In genomic region chr19:778910-779653, GRCh38 we compare ENCODE assay signal across 10 cellular contexts. TPM values are rescaled to one million over a fixed set of nuclear protein-coding genes. Genes with fewer than 3 reads are reported as not detected.
A peak's percentile ranks its signal among the peaks of the same experiment; 100 is the strongest.
DNase-seq lines count a peak whose midpoint lies in the region; ATAC-seq and TF ChIP-seq lines count a peak whose summit lies in the region.
"Had no signal": no experiment of that assay in that cellular context is flagged by ENCODE, and none has a peak within 500 bp of the region (broad histone marks: within the 10 kb centered on the region; RNA-seq: fewer than 3 reads in every experiment).

No MANE protein-coding gene starts in this region.

- H3K27me3 Mint-ChIP-seq in MCF 10A (ENCODE audit: insufficient read depth, unreplicated experiment) = no peaks in the 10 kb centered on the region
- no peaks in the 10 kb centered on the region for H3K27me3 Mint-ChIP-seq in activated naive CD8-positive, alpha-beta T cell treated with anti-CD3 and anti-CD28 coated beads for 36 hours

- H3K56ac ChIP-seq in IMR-90 (ENCODE audit: extremely low read depth, insufficient read depth, low read length) = peak overlapping the region; percentile 32

- H4K8ac ChIP-seq in IMR-90 (ENCODE audit: low read depth in 2 of 2, low read length in 2 of 2) = peak overlapping the region; percentile 89 to 91

- peak overlapping the region; percentile 69 for H3K4me3 Mint-ChIP-seq in MCF 10A (ENCODE audit: unreplicated experiment)
- H3K4me3 Mint-ChIP-seq in activated naive CD8-positive, alpha-beta T cell treated with anti-CD3 and anti-CD28 coated beads for 36 hours = no peak overlapping the region

- peak overlapping the region; percentile 96 for H3K27ac Mint-ChIP-seq in MCF 10A (ENCODE audit: low read depth, unreplicated experiment)
- H3K27ac Mint-ChIP-seq in activated naive CD8-positive, alpha-beta T cell treated with anti-CD3 and anti-CD28 coated beads for 36 hours = no peak overlapping the region

- peak overlapping the region; percentile 98 for H2AK9ac ChIP-seq in IMR-90 (replicated peaks; ENCODE audit: low read depth, low read length, poor library complexity)

- no peak overlapping the region for H3K4me2 ChIP-seq in IMR-90 (ENCODE audit: low read depth, low read length)

- in situ Hi-C loops in IMR-90 (cut with MboI; ENCODE audit: low sequenced_read_pairs) = loop anchor here (5.0 kb wide), 1 partner anchor 143 kb away; no protein-coding TSS in a partner anchor

- no peaks in the 10 kb centered on the region for H3K9me3 Mint-ChIP-seq in MCF 10A (ENCODE audit: unreplicated experiment)
- H3K9me3 Mint-ChIP-seq in activated naive CD8-positive, alpha-beta T cell treated with anti-CD3 and anti-CD28 coated beads for 36 hours = no peaks in the 10 kb centered on the region

- peak overlapping the region; percentile 88 for H2BK5ac ChIP-seq in IMR-90 (ENCODE audit: low read depth, low read length, poor library complexity, severe bottlenecking)

- H3K18ac ChIP-seq in IMR-90 (ENCODE audit: low read depth, low read length) = peak overlapping the region; percentile 49

- no peak for TF ChIP-seq POLR2A in IMR-90 (IDR thresholded peaks at IDR 0.05; ENCODE audit: low read depth, low read length)

- H2AFZ ChIP-seq in IMR-90 (replicated peaks; ENCODE audit: low read length, poor library complexity) = peak overlapping the region; percentile 89

- TF ChIP-seq CTCF in IMR-90 (conservative IDR thresholded peaks at IDR 0.05; ENCODE audit: low read depth, low read length) = no peak
- TF ChIP-seq CTCF in MCF 10A (IDR thresholded peaks at IDR 0.05; ENCODE audit: unreplicated experiment) = no peak
- no peak for TF ChIP-seq CTCF in tibial artery (IDR thresholded peaks at IDR 0.05)

- H2BK120ac ChIP-seq in IMR-90 (ENCODE audit: low read depth, low read length) = peak overlapping the region; percentile 98

- no peak for TF ChIP-seq RAD21 in IMR-90 (IDR thresholded peaks at IDR 0.05; ENCODE audit: low read length)

- peak overlapping the region; percentile 66 for H4K5ac ChIP-seq in IMR-90 (ENCODE audit: low read depth, low read length)

- H4K20me1 ChIP-seq in IMR-90 (ENCODE audit: insufficient read depth, low read length) = peaks cover 3% of the 10 kb centered on the region; the same call in 1 of the 2 replicates

- H3K27me3 ChIP-seq in IMR-90 (ENCODE audit: control insufficient read depth, insufficient read depth, low read length) (no peaks in the 10 kb centered on the region), tibial artery (peaks cover 0 to 2% of the 10 kb centered on the region in 2 donors)
- H3K27me3 ChIP-seq: neutrophil had no signal

- H2AK5ac ChIP-seq in IMR-90 (ENCODE audit: low read depth, low read length) = peak overlapping the region; percentile 100

- peaks cover 8% of the 10 kb centered on the region for H3K4me1 Mint-ChIP-seq in MCF 10A (ENCODE audit: insufficient read depth, unreplicated experiment)
- H3K4me1 Mint-ChIP-seq in activated naive CD8-positive, alpha-beta T cell treated with anti-CD3 and anti-CD28 coated beads for 36 hours = no peaks in the 10 kb centered on the region

- H2BK20ac ChIP-seq in IMR-90 (ENCODE audit: low read depth, low read length) = peak overlapping the region; percentile 92

- H3K9me1 ChIP-seq in IMR-90 (ENCODE audit: insufficient read depth, low read length) = peaks cover 15% of the 10 kb centered on the region

- POLR2A ChIA-PET in IMR-90 (lab: Charles Lee; ENCODE audit: unreplicated experiment) = no interaction called here
- POLR2A ChIA-PET in MCF 10A (lab: Yijun Ruan, JAX) = interaction anchor here (0.6 to 1.9 kb wide), 9 partner anchors 9 to 243 kb away, joined by 3 to 13 read pairs (median 4); partner anchors contain the start of genes PTBP1, RNU6-2 and WDR18

- peaks cover 2 to 31% of the 10 kb centered on the region in 2 experiments; a peak in 2 of 4 replicates for H3K79me1 ChIP-seq in IMR-90 (ENCODE audit: low read depth in 1 of 2, low read length in 2 of 2)

- H3K4ac ChIP-seq in IMR-90 (ENCODE audit: low read depth, low read length) = peak overlapping the region; percentile 99

- H3K9me3 ChIP-seq in IMR-90 (ENCODE audit: control insufficient read depth, insufficient read depth, low read length) (no peaks in the 10 kb centered on the region), tibial artery (no peaks in the 10 kb centered on the region)
- H3K9me3 ChIP-seq: neutrophil had no signal

- H3K36me3 ChIP-seq in IMR-90 (ENCODE audit: control insufficient read depth, insufficient read depth, low read length) = no peaks in the 10 kb centered on the region
- no peaks in the 10 kb centered on the region for H3K36me3 ChIP-seq in tibial artery
- H3K36me3 ChIP-seq: neutrophil had no signal

- peaks cover 16% of the 10 kb centered on the region for H3K36me3 Mint-ChIP-seq in MCF 10A (ENCODE audit: insufficient read depth, unreplicated experiment)
- H3K36me3 Mint-ChIP-seq in activated naive CD8-positive, alpha-beta T cell treated with anti-CD3 and anti-CD28 coated beads for 36 hours = no peaks in the 10 kb centered on the region

- H2BK15ac ChIP-seq in IMR-90 (ENCODE audit: low read depth, low read length) = peak overlapping the region; percentile 95; the same call in 2 of the 3 replicates

- peak overlapping the region; percentile 92 for H4K91ac ChIP-seq in IMR-90 (ENCODE audit: insufficient read depth, low read depth, low read length)

- peak; percentile 85 for ATAC-seq in IMR-90 (ENCODE audit: low read depth)

- H3K14ac ChIP-seq in IMR-90 (replicated peaks; ENCODE audit: low read depth, low read length) = peak overlapping the region; percentile 82

- DNase-seq in IMR-90 (peak; percentile 94), MCF 10A (ENCODE audit: unreplicated experiment) (peak; percentile 99), kidney glomerular epithelial cell (lab: John Stamatoyannopoulos, UW) (peak; percentile 91), tibial artery (peak; percentile 81 to 87), hypothalamus (lab: John Stamatoyannopoulos, UW) (no peak), SHP77 treated with DMSO at 0.1 percent for 48 hours (lab: John Stamatoyannopoulos, UW) (no peak)
- no peak for DNase-seq in activated naive CD8-positive, alpha-beta T cell treated with anti-CD3 and anti-CD28 coated beads for 36 hours
- DNase-seq: activated T-cell treated with anti-CD3 and anti-CD28 coated beads, Interleukin-2, amount 50 U/mL, for 1 hour; MM.1S had no signal

- CTCF ChIA-PET in IMR-90 (lab: Yijun Ruan, JAX) = no interaction called here
- CTCF ChIA-PET in MCF 10A (lab: Yijun Ruan, JAX) = interaction anchor here (0.6 to 1.3 kb wide), 6 partner anchors 9 to 282 kb away, joined by 3 to 8 read pairs (median 4); no protein-coding TSS in a partner anchor

- H3K23ac ChIP-seq in IMR-90 (ENCODE audit: low read depth, low read length) = peak overlapping the region; percentile 59; the same call in 1 of the 2 replicates

- peak overlapping the region; percentile 83 for H3K27ac ChIP-seq in IMR-90 (ENCODE audit: insufficient read depth, low read length)
- peak overlapping the region; percentile 52 to 68 for H3K27ac ChIP-seq in tibial artery
- H3K27ac ChIP-seq: neutrophil had no signal

- peak overlapping the region; percentile 29 for H3K9ac ChIP-seq in IMR-90 (ENCODE audit: low read depth, low read length)

- dilution Hi-C loops in IMR-90 (cut with HindIII; ENCODE audit: low sequenced_read_pairs, unreplicated experiment) = no loop called here

- 68% methylated on average over 27 of the region's 36 CpGs; no CpG with 5 or more reads in 1 of the 2 experiments for WGBS in IMR-90 (ENCODE audit: extremely low coverage in 2 of 2, insufficient read length in 1 of 2), 2 experiments

- peaks cover 19% of the 10 kb centered on the region for H3K4me1 ChIP-seq in IMR-90 (ENCODE audit: control insufficient read depth, insufficient read depth, low read length)
- peaks cover 0 to 20% (median 16%) of the 10 kb centered on the region in 4 donors for H3K4me1 ChIP-seq in tibial artery

- BruUV-seq in IMR-90 (replicated peaks; lab: Mats Ljungman, UMichigan) (no TSS peak), MCF 10A (replicated peaks; lab: Mats Ljungman, UMichigan) (TSS peak; percentile 39)

- intact Hi-C loops in IMR-90 (cut with micrococcal nuclease) = loop anchor here (5.0 kb wide), 1 partner anchor 203 kb away; the partner anchor contains the start of gene WDR18
- intact Hi-C loops in MCF 10A (cut with micrococcal nuclease) = no loop called here
- intact Hi-C loops in tibial artery (cut with DNase I; ENCODE audit: low total_unique reads) = no loop called here

- H3K4me3 ChIP-seq in IMR-90 (ENCODE audit: insufficient read depth, low read depth, low read length) = no peak overlapping the region
- peak overlapping the region in 1 of 2 donors; percentile 20 for H3K4me3 ChIP-seq in tibial artery

TF ChIP-seq in IMR-90, 13 proteins besides CTCF, POLR2A, EP300 and RAD21 (continues in another document):
- TF ChIP-seq FOS (IDR thresholded peaks at IDR 0.05; ENCODE audit: low read depth, low read length) (no peak), RCOR1 (IDR thresholded peaks at IDR 0.05; ENCODE audit: insufficient replicate concordance, low read length) (no peak), NFE2L2 (IDR thresholded peaks at IDR 0.05; ENCODE audit: low read depth, low read length) (no peak)

RNA-seq across cellular contexts. Expression of gene PTBP1, which starts 18.2 kb away (rescaled TPM):
- total RNA-seq in IMR-90 (2012; rRNA removed) (95.5 and 146 TPM in 2 replicates), MCF 10A (2022) (348 and 431 TPM in 2 replicates)
- polyA plus RNA-seq in IMR-90 (2012; rRNA removed) = 269 and 483 TPM in 2 replicates
- polyA plus RNA-seq in IMR-90 (2012; cell fraction: cytosol; rRNA removed) = 96.3 and 257 TPM in 2 replicates
- 324 and 629 TPM in 2 replicates for polyA plus RNA-seq in IMR-90 (2012; cell fraction: nucleus; rRNA removed; ENCODE audit: low replicate concordance)
- total RNA-seq in activated naive CD8-positive, alpha-beta T cell treated with anti-CD3 and anti-CD28 coated beads for 36 hours = 100 to 1,000 TPM; 799 to 818 TPM

RNA-seq across cellular contexts. Expression of gene MISP, which starts 28.2 kb away (rescaled TPM):
- total RNA-seq in IMR-90 (2012; rRNA removed) (not detected in 2 replicates), MCF 10A (2022) (33.7 and 35.0 TPM in 2 replicates)
- 0.03 TPM in 1 of 2 replicates, not detected in the other for polyA plus RNA-seq in IMR-90 (2012; rRNA removed)
- 0.02 TPM in 1 of 2 replicates, not detected in the other for polyA plus RNA-seq in IMR-90 (2012; cell fraction: cytosol; rRNA removed)
- polyA plus RNA-seq in IMR-90 (2012; cell fraction: nucleus; rRNA removed; ENCODE audit: low replicate concordance) = 0.11 and 0.13 TPM in 2 replicates
- total RNA-seq in activated naive CD8-positive, alpha-beta T cell treated with anti-CD3 and anti-CD28 coated beads for 36 hours = under 1 TPM in 1 of 2 experiments, not detected in 1; 0.10 TPM

RNA-seq across cellular contexts. Expression of gene PLPPR3, which starts 42.7 kb away (rescaled TPM):
- total RNA-seq in IMR-90 (2012; rRNA removed) (0.36 and 0.56 TPM in 2 replicates), MCF 10A (2022) (not detected in 2 replicates)
- 1.2 and 2.0 TPM in 2 replicates for polyA plus RNA-seq in IMR-90 (2012; rRNA removed)
- 1.0 and 4.3 TPM in 2 replicates for polyA plus RNA-seq in IMR-90 (2012; cell fraction: cytosol; rRNA removed)
- 1.4 and 3.6 TPM in 2 replicates for polyA plus RNA-seq in IMR-90 (2012; cell fraction: nucleus; rRNA removed; ENCODE audit: low replicate concordance)
- total RNA-seq in activated naive CD8-positive, alpha-beta T cell treated with anti-CD3 and anti-CD28 coated beads for 36 hours = not detected

RNA-seq across cellular contexts. Expression of gene AZU1, which starts 48.6 kb away (rescaled TPM):
- total RNA-seq in IMR-90 (2012; rRNA removed) (not detected in 2 replicates), MCF 10A (2022) (not detected in 2 replicates)
- 0.12 TPM in 1 of 2 replicates, not detected in the other for polyA plus RNA-seq in IMR-90 (2012; rRNA removed)
- polyA plus RNA-seq in IMR-90 (2012; cell fraction: cytosol; rRNA removed) = 0.04 TPM in 1 of 2 replicates, not detected in the other
- polyA plus RNA-seq in IMR-90 (2012; cell fraction: nucleus; rRNA removed; ENCODE audit: low replicate concordance) = 2.3 and 4.0 TPM in 2 replicates
- not detected for total RNA-seq in activated naive CD8-positive, alpha-beta T cell treated with anti-CD3 and anti-CD28 coated beads for 36 hours

Comparison
In these comparisons a context has a peak if more than half of its experiments do, and no peak if none do; other contexts are left out.
1. DNase-seq: peak in IMR-90 (single experiment), MCF 10A (single experiment), kidney glomerular epithelial cell (single experiment) and tibial artery (2 of 2); none in hypothalamus (0 of 51), SHP77 treated with DMSO at 0.1 percent for 48 hours (single experiment) and activated naive CD8-positive, alpha-beta T cell treated with anti-CD3 and anti-CD28 coated beads for 36 hours (single experiment).
2. RNA of gene MISP, which starts 28.2 kb away (total RNA-seq): 33.7 to 35.0 TPM in MCF 10A; 0.10 TPM in activated naive CD8-positive, alpha-beta T cell treated with anti-CD3 and anti-CD28 coated beads for 36 hours and not detected in IMR-90; every median in the first group is over 10 times any median in the second.